ENCODE assay signal across 18 cellular contexts in genomic region chr22:43401233-43401632, GRCh38. TPM values are rescaled to one million over a fixed set of nuclear protein-coding genes. Genes with fewer than 3 reads are reported as not detected.
DNase-seq lines count a peak whose midpoint lies in the region; ATAC-seq, FAIRE-seq and TF ChIP-seq lines count a peak whose summit lies in the region.
"Had no signal": no experiment of that assay in that cellular context is flagged by ENCODE, and none has a peak within 500 bp of the region (broad histone marks: within the 10 kb centered on the region; RNA-seq: fewer than 3 reads in every experiment).

No MANE protein-coding gene starts in this region.

- no peaks in the 10 kb centered on the region for H3K27me3 ChIP-seq in neural progenitor cell
- H3K27me3 ChIP-seq in adrenal gland, result peaks cover 2% of the 10 kb centered on the region
- H3K27me3 ChIP-seq: BLaER1 had no signal

- FAIRE-seq in GM19239 (lab: Jason Lieb, UNC), result no peak
- FAIRE-seq: HepG2 had no signal

- H3K36me3 Mint-ChIP-seq in WTC11 (no peaks in the 10 kb centered on the region), neural progenitor cell (no peaks in the 10 kb centered on the region)
- H3K36me3 Mint-ChIP-seq in stimulated activated naive B cell treated with anti-CD40 and anti-IgM and Interleukin-4, amounts not matched to agents 10 μg/mL and 1 μg/mL and 100 μg/mL, for 72 hours, result no peaks in the 10 kb centered on the region
- H3K36me3 Mint-ChIP-seq: CD8-positive, alpha-beta T cell had no signal

- no peaks in the 10 kb centered on the region for H3K79me2 ChIP-seq in neural progenitor cell (ENCODE audit: low read depth)

- H4K20me1 ChIP-seq in neural progenitor cell (ENCODE audit: low read depth), result no peaks in the 10 kb centered on the region
- H4K20me1 ChIP-seq: BLaER1 had no signal

- no peak overlapping the region for H3K27ac Mint-ChIP-seq in WTC11
- peak overlapping the region; percentile 1 for H3K27ac Mint-ChIP-seq in neural progenitor cell
- no peak overlapping the region for H3K27ac Mint-ChIP-seq in stimulated activated naive B cell treated with anti-CD40 and anti-IgM and Interleukin-4, amounts not matched to agents 10 μg/mL and 1 μg/mL and 100 μg/mL, for 72 hours
- H3K27ac Mint-ChIP-seq: CD8-positive, alpha-beta T cell; H9 had no signal

- CTCF ChIA-PET in WTC11 (lab: Charles Lee), result no interaction called here

- H3K27ac ChIP-seq in neural progenitor cell, result no peak overlapping the region
- no peak overlapping the region for H3K27ac ChIP-seq in adrenal gland
- H3K27ac ChIP-seq: BLaER1 had no signal

- H3K4me1 Mint-ChIP-seq in WTC11 (peaks cover 3% of the 10 kb centered on the region; the same call in 1 of the 2 replicates), neural progenitor cell (no peaks in the 10 kb centered on the region)
- no peaks in the 10 kb centered on the region for H3K4me1 Mint-ChIP-seq in stimulated activated naive B cell treated with anti-CD40 and anti-IgM and Interleukin-4, amounts not matched to agents 10 μg/mL and 1 μg/mL and 100 μg/mL, for 72 hours

- H3K9me3 ChIP-seq in neural progenitor cell (ENCODE audit: low read depth), result no peaks in the 10 kb centered on the region
- no peaks in the 10 kb centered on the region for H3K9me3 ChIP-seq in adrenal gland (replicated peaks in 1 of 3)
- H3K9me3 ChIP-seq: BLaER1 had no signal

- TF ChIP-seq CTCF in WTC11 (IDR thresholded peaks at IDR 0.05), result no peak
- TF ChIP-seq CTCF in neural progenitor cell (IDR thresholded peaks at IDR 0.05), result no peak
- no peak for TF ChIP-seq CTCF in adrenal gland (IDR thresholded peaks at IDR 0.05)

- POLR2A ChIA-PET in WTC11 (lab: Charles Lee), result no interaction called here

- DNase-seq in Right ventricle myocardium superior (peak; percentile 24), Right ventricle myocardium inferior (ENCODE audit: missing footprints) (no peak), WTC11 (ENCODE audit: low spot score) (peak; percentile 7), neural progenitor cell (ENCODE audit: low spot score) (no peak), adrenal gland (no peak), GM19239 (ENCODE audit: insufficient read length, low spot score) (no peak)
- no peak for DNase-seq in stimulated activated naive B cell treated with anti-CD40 and anti-IgM and Interleukin-4, amounts not matched to agents 10 μg/mL and 1 μg/mL and 100 μg/mL, for 72 hours
- DNase-seq: 8988T; Calu3; CD8-positive, alpha-beta T cell; DMS79 treated with DMSO at 0.1 percent for 48 hours; GF-D8; GOT3; H9 had no signal

- H3K27me3 Mint-ChIP-seq in WTC11 (ENCODE audit: low read depth) (no peaks in the 10 kb centered on the region), neural progenitor cell (ENCODE audit: insufficient read depth, low read depth) (peaks cover 12% of the 10 kb centered on the region)
- H3K27me3 Mint-ChIP-seq in stimulated activated naive B cell treated with anti-CD40 and anti-IgM and Interleukin-4, amounts not matched to agents 10 μg/mL and 1 μg/mL and 100 μg/mL, for 72 hours, result peaks cover 32 to 61% of the 10 kb centered on the region in 2 donors

- no peak overlapping the region for H3K4me3 Mint-ChIP-seq in WTC11
- no peak overlapping the region for H3K4me3 Mint-ChIP-seq in neural progenitor cell
- no peak overlapping the region for H3K4me3 Mint-ChIP-seq in stimulated activated naive B cell treated with anti-CD40 and anti-IgM and Interleukin-4, amounts not matched to agents 10 μg/mL and 1 μg/mL and 100 μg/mL, for 72 hours
- H3K4me3 Mint-ChIP-seq: CD8-positive, alpha-beta T cell; H9 had no signal

- H3K4me1 ChIP-seq in neural progenitor cell, result no peaks in the 10 kb centered on the region
- H3K4me1 ChIP-seq in adrenal gland (replicated peaks in 1 of 2), result no peaks in the 10 kb centered on the region

- H3K4me2 ChIP-seq in neural progenitor cell, result no peak overlapping the region
- H3K4me2 ChIP-seq: BLaER1 had no signal

- H3K9ac ChIP-seq in neural progenitor cell, result no peak overlapping the region
- H3K9ac ChIP-seq: BLaER1 had no signal

- H3K36me3 ChIP-seq in neural progenitor cell (no peaks in the 10 kb centered on the region), adrenal gland (replicated peaks in 1 of 2) (no peaks in the 10 kb centered on the region)
- H3K36me3 ChIP-seq: BLaER1 had no signal

- no peak for TF ChIP-seq POLR2A in adrenal gland (IDR thresholded peaks at IDR 0.05)

- ATAC-seq in Right ventricle myocardium superior (ENCODE audit: poor library complexity) (no peak), Right ventricle myocardium inferior (no peak), WTC11 (no peak)
- ATAC-seq in stimulated activated naive B cell treated with anti-CD40 and anti-IgM and Interleukin-4, amounts not matched to agents 10 μg/mL and 1 μg/mL and 100 μg/mL, for 72 hours (replicated peaks), result no peak
- ATAC-seq: CD8-positive, alpha-beta T cell; HepG2 had no signal

- H3K9me3 Mint-ChIP-seq in WTC11 (no peaks in the 10 kb centered on the region; the same call in 1 of the 2 replicates), neural progenitor cell (peaks cover 3% of the 10 kb centered on the region)
- H3K9me3 Mint-ChIP-seq in stimulated activated naive B cell treated with anti-CD40 and anti-IgM and Interleukin-4, amounts not matched to agents 10 μg/mL and 1 μg/mL and 100 μg/mL, for 72 hours, result peaks cover 0 to 2% of the 10 kb centered on the region in 2 donors
- H3K9me3 Mint-ChIP-seq: CD8-positive, alpha-beta T cell; H9 had no signal

- H2AFZ ChIP-seq in neural progenitor cell (replicated peaks), result no peak overlapping the region

- 71 to 84% (median 82%) methylated on average over 5 of the region's 5 CpGs for WGBS in adrenal gland, 4 donors

- intact Hi-C loops in Right ventricle myocardium superior (cut with DNase I) (no loop called here), Right ventricle myocardium inferior (cut with DNase I) (no loop called here), adrenal gland (cut with DNase I) (no loop called here)

- no peaks in the 10 kb centered on the region for H3F3A ChIP-seq in neural progenitor cell (ENCODE audit: low read depth)

- H3K4me3 ChIP-seq in neural progenitor cell (no peak overlapping the region), adrenal gland (no peak overlapping the region)
- H3K4me3 ChIP-seq: BLaER1 had no signal

TF ChIP-seq in WTC11, 78 proteins besides CTCF, POLR2A, EP300 and RAD21 (continues in another document):
- TF ChIP-seq IRF1 (CRISPR knock-in tag; IDR thresholded peaks at IDR 0.05), result no peak
- TF ChIP-seq, protein P1, sequence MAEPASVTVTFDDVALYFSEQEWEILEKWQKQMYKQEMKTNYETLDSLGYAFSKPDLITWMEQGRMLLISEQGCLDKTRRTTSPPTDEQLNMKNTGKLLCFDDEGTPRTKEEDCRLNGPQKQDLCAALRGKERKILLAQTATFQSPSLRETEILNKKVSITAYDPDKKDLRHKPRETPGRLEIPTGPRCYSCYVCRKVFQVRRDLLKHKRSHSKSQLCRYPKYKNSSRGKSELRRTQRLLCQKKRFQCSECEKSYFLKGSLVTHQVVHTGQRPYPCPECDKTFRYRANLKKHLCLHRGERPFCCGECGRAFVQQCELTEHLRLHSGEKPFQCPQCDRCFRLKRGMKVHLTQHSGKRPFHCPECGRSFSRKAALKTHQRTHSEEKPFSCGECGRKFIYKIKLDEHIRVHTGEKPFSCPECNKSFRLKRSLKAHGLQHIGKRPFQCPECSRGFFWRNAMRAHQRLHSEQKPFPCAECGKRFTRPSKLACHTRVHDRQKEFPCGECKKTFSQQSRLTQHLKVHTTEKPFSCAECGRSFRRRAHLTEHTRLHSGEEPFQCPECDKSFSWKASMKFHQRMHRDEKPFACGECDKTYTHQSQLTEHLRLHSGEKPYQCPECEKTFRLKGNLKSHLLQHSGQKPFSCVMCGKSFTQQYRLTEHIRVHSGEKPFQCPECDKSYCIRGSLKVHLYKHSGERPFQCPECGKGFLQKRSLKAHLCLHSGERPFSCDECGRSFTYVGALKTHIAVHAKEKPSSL (CRISPR knock-in tag; conservative IDR thresholded peaks at IDR 0.05), result no peak
- TF ChIP-seq ATF6 (CRISPR knock-in tag; IDR thresholded peaks at IDR 0.05), result no peak
- TF ChIP-seq PRRX2 (CRISPR knock-in tag; IDR thresholded peaks at IDR 0.05), result no peak

RNA-seq across cellular contexts. Expression of gene MPPED1, which starts 10.6 kb away (rescaled TPM):
- total RNA-seq in Right ventricle myocardium superior (not detected), Right ventricle myocardium inferior (not detected), WTC11 (2021) (0.16 to 0.35 TPM (median 0.21 TPM) in 3 replicates), neural progenitor cell (ENCODE audit: low replicate concordance) (2.0 and 4.5 TPM in 2 replicates), adrenal gland (under 1 TPM in 2 of 8 donors, not detected in 6; 0.07 to 0.11 TPM)
- polyA plus RNA-seq in adrenal gland, result under 1 TPM in 1 of 3 donors, not detected in 2; 0.10 TPM
- total RNA-seq: A673; Calu3; CD8-positive, alpha-beta T cell; HepG2 had no signal
- polyA plus RNA-seq: AG04450 had no signal

RNA-seq across cellular contexts. Expression of gene SCUBE1, which starts 58.1 kb away (rescaled TPM):
- total RNA-seq in Right ventricle myocardium superior (0.24 TPM), Right ventricle myocardium inferior (0.89 TPM), WTC11 (2021) (6.9 to 9.6 TPM (median 7.8 TPM) in 3 replicates), neural progenitor cell (ENCODE audit: low replicate concordance) (25.9 and 35.3 TPM in 2 replicates), adrenal gland (10 to 100 TPM in 6 of 8 donors, 1 to 10 TPM in 2; 3.7 to 34.0 (median 12.0) TPM)
- 1 to 10 TPM; 2.7 to 5.3 (median 4.2) TPM for polyA plus RNA-seq in adrenal gland
- total RNA-seq: CD8-positive, alpha-beta T cell had no signal
- polyA plus RNA-seq: AG04450 had no signal

Comparison
In these comparisons a context has a peak if more than half of its experiments do, and no peak if none do; other contexts are left out.
1. DNase-seq: peak in Right ventricle myocardium superior (single experiment) and WTC11 (single experiment); none in Right ventricle myocardium inferior (single experiment), neural progenitor cell (single experiment), stimulated activated naive B cell treated with anti-CD40 and anti-IgM and Interleukin-4, amounts not matched to agents 10 μg/mL and 1 μg/mL and 100 μg/mL, for 72 hours (single experiment), adrenal gland (0 of 7) and GM19239 (single experiment).